In genomic region chr16:31190061-31190460, GRCh38 we compare ENCODE assay signal across 1 cellular context.
TF ChIP-seq lines count a peak whose summit lies in the region.

No MANE protein-coding gene starts in this region.

TF ChIP-seq in GM12878, 131 proteins besides CTCF, POLR2A, EP300 and RAD21:
- TF ChIP-seq POLR2AphosphoS5 (IDR thresholded peaks at IDR 0.05; ENCODE audit: low read length) (peak; percentile 80), SIN3A (IDR thresholded peaks at IDR 0.05; ENCODE audit: low read depth, low read length) (no peak)
